In the genomic region with DNA sequence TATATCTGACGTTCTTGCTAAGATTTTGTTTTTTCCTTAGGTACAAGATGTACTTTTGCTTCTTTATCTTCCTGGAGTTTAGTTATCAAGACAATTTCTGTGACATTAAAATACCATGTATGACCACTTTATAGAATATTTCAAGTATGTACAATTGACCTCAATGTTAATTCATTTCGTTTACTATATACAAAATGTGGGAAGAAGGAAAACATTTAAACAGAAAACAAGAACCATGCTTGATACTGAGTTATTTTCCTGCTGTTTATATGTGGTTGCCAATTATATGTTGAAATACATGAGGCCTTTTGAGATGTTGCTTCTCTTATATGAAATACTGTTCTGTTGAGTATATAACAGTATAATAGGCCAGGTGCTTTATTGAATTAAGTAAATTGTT, we compare ENCODE assay signal across 21 cellular contexts.
DNase-seq lines count a peak whose midpoint lies in the region; ATAC-seq and TF ChIP-seq lines count a peak whose summit lies in the region.
"Had no signal": no experiment of that assay in that cellular context is flagged by ENCODE, and none has a peak within 500 bp of the region (broad histone marks: within the 10 kb centered on the region; RNA-seq: fewer than 3 reads in every experiment).

No MANE protein-coding gene starts in this region.

- no TSS peak for BruUV-seq in Caco-2 (replicated peaks; lab: Mats Ljungman, UMichigan)

- no peaks in the 10 kb centered on the region for H3K27me3 Mint-ChIP-seq in Caco-2 (ENCODE audit: insufficient read depth, unreplicated experiment)
- H3K27me3 Mint-ChIP-seq: activated naive CD8-positive, alpha-beta T cell treated with anti-CD3 and anti-CD28 coated beads for 36 hours; memory B cell; naive thymus-derived CD4-positive, alpha-beta T cell; stimulated activated naive CD8-positive, alpha-beta T cell treated with anti-CD3 and anti-CD28 coated beads, Interleukin-15, Interleukin-2, amounts not matched to agents 100 ng/mL and 50 ng/mL, for 24 hours had no signal

- H3K9ac ChIP-seq in OCI-LY3 (ENCODE audit: low read length) (no peak overlapping the region), parathyroid adenoma (no peak overlapping the region)

- peak overlapping the region; percentile 58 for H3K27ac Mint-ChIP-seq in Caco-2 (ENCODE audit: unreplicated experiment)
- H3K27ac Mint-ChIP-seq: H9; memory B cell; naive thymus-derived CD4-positive, alpha-beta T cell had no signal

- peaks cover 8% of the 10 kb centered on the region for H3K36me3 Mint-ChIP-seq in Caco-2 (ENCODE audit: insufficient read depth, unreplicated experiment)

- ATAC-seq in HG03196 (IDR thresholded peaks at IDR 0.05; ENCODE audit: unreplicated experiment) (no peak), HG03457 (IDR thresholded peaks at IDR 0.05; ENCODE audit: unreplicated experiment) (no peak)

- peaks cover 37% of the 10 kb centered on the region for H4K20me1 ChIP-seq in OCI-LY3 (ENCODE audit: insufficient read depth, low read length)

- H3K4me1 ChIP-seq in Caco-2 (peaks cover 43% of the 10 kb centered on the region), OCI-LY3 (ENCODE audit: low read length) (peaks cover 33% of the 10 kb centered on the region), parathyroid adenoma (peaks cover 46% of the 10 kb centered on the region)

- H3K4me3 Mint-ChIP-seq in Caco-2 (ENCODE audit: unreplicated experiment) = no peak overlapping the region
- H3K4me3 Mint-ChIP-seq: activated naive CD8-positive, alpha-beta T cell treated with anti-CD3 and anti-CD28 coated beads for 36 hours; memory B cell; naive thymus-derived CD4-positive, alpha-beta T cell; stimulated activated naive CD8-positive, alpha-beta T cell treated with anti-CD3 and anti-CD28 coated beads, Interleukin-15, Interleukin-2, amounts not matched to agents 100 ng/mL and 50 ng/mL, for 24 hours had no signal

- H3K4me1 Mint-ChIP-seq in Caco-2 (ENCODE audit: low read depth, unreplicated experiment) = peaks cover 32% of the 10 kb centered on the region

- intact Hi-C loops in Caco-2 (cut with micrococcal nuclease; ENCODE audit: unreplicated experiment) = no loop called here

- no peaks in the 10 kb centered on the region; the same call in none of the 2 replicates for H3K36me3 ChIP-seq in Caco-2 (ENCODE audit: control insufficient read depth, insufficient read depth, low read length)
- H3K36me3 ChIP-seq in OCI-LY3 (replicated peaks; ENCODE audit: low read depth, low read length) = peaks cover 10% of the 10 kb centered on the region
- no peaks in the 10 kb centered on the region for H3K36me3 ChIP-seq in parathyroid adenoma (ENCODE audit: control insufficient read depth, insufficient read depth, low read length)
- H3K36me3 ChIP-seq: gastroesophageal sphincter had no signal

- DNase-seq in Caco-2 (no peak), GF-D8 (lab: John Stamatoyannopoulos, UW) (no peak), midbrain (lab: John Stamatoyannopoulos, UW) (no peak)
- DNase-seq: activated CD4-positive, alpha-beta T cell treated with anti-CD3 and anti-CD28 coated beads for 4 hours; activated naive CD8-positive, alpha-beta T cell treated with anti-CD3 and anti-CD28 coated beads for 36 hours; COR-L47; H9; KG1; naive thymus-derived CD4-positive, alpha-beta T cell; NCI-H1930; RPMI8226; stimulated activated CD4-positive, alpha-beta T cell treated with anti-CD3 and anti-CD28 coated beads, Interleukin-4, amount 100 ng/mL, for 1 hour had no signal

- no peaks in the 10 kb centered on the region for H3K9me3 Mint-ChIP-seq in Caco-2 (ENCODE audit: unreplicated experiment)
- H3K9me3 Mint-ChIP-seq: H9; memory B cell; stimulated activated naive CD8-positive, alpha-beta T cell treated with anti-CD3 and anti-CD28 coated beads, Interleukin-15, Interleukin-2, amounts not matched to agents 100 ng/mL and 50 ng/mL, for 24 hours had no signal

- H2AFZ ChIP-seq in OCI-LY3 (ENCODE audit: low read depth, low read length) (no peak overlapping the region), parathyroid adenoma (no peak overlapping the region)

- H3K4me2 ChIP-seq in OCI-LY3 (ENCODE audit: low read length) (0 out of 2 replicates have a peak overlapping the region, but pooled peaks have one; percentile 39), parathyroid adenoma (ENCODE audit: low read length) (no peak overlapping the region)

- H3K27ac ChIP-seq in OCI-LY3 (ENCODE audit: low read length) (no peak overlapping the region), cingulate gyrus (ENCODE audit: low read depth, low read length) (peak overlapping the region; percentile 0), parathyroid adenoma (peak overlapping the region; percentile 43)
- H3K27ac ChIP-seq: epithelial cell of prostate, gastroesophageal sphincter had no signal

- H3K9me3 ChIP-seq in Caco-2 (peaks cover 6% of the 10 kb centered on the region), OCI-LY3 (ENCODE audit: insufficient read depth, low read length) (no peaks in the 10 kb centered on the region), parathyroid adenoma (ENCODE audit: control insufficient read depth, low read length) (no peaks in the 10 kb centered on the region)

- POLR2A ChIA-PET in Caco-2 (lab: Charles Lee) = no interaction called here

- TF ChIP-seq CTCF in Caco-2 (IDR thresholded peaks at IDR 0.05; ENCODE audit: insufficient read depth in 1 of 2, low read depth in 1 of 2, low read length in 1 of 2, severe bottlenecking in 1 of 2, unreplicated experiment in 1 of 2) (no peak), OCI-LY3 (IDR thresholded peaks at IDR 0.05; ENCODE audit: low read depth, low read length) (no peak), parathyroid adenoma (IDR thresholded peaks at IDR 0.05) (no peak)

- peaks cover 76% of the 10 kb centered on the region for H3K79me2 ChIP-seq in OCI-LY3 (ENCODE audit: low read length)
- peaks cover 15% of the 10 kb centered on the region for H3K79me2 ChIP-seq in parathyroid adenoma

- CTCF ChIA-PET in Caco-2 (lab: Charles Lee) = no interaction called here

- H3K27me3 ChIP-seq in Caco-2 (replicated peaks; ENCODE audit: control insufficient read depth, insufficient read depth, low read length) (no peaks in the 10 kb centered on the region), OCI-LY3 (ENCODE audit: low read depth, low read length) (no peaks in the 10 kb centered on the region), parathyroid adenoma (ENCODE audit: control insufficient read depth, insufficient read depth, low read length) (no peaks in the 10 kb centered on the region)
- H3K27me3 ChIP-seq: gastroesophageal sphincter had no signal

- H3K4me3 ChIP-seq in Caco-2 (ENCODE audit: low read depth, low read length) (no peak overlapping the region), OCI-LY3 (ENCODE audit: low read length) (no peak overlapping the region), parathyroid adenoma (ENCODE audit: low read depth, low read length) (no peak overlapping the region)
- H3K4me3 ChIP-seq: gastroesophageal sphincter had no signal
